In the genomic region with DNA sequence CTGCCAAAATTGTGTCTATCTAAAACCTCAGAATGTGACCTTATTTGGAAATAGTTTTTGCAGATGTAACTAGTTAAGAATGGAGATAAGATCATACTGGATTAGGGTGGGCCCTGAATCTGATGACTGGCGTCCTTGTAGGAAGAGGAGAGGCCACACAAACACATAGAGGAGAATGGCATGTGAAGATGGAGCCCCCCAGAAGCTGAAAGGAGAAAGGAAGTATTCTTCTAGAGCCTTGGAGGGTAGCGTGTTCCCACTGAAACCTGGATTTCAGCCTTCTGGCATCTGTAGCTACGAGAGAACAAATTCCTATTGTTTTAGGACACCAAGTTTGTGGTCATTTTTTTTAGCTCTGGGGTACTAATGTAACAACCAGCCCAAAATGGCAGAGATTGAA, we compare ENCODE assay signal across 1 cellular context.
TF ChIP-seq lines count a peak whose summit lies in the region.

No MANE protein-coding gene starts in this region.

TF ChIP-seq in WTC11, 78 proteins besides CTCF, POLR2A, EP300 and RAD21 (continued from another document):
- TF ChIP-seq, protein P1, sequence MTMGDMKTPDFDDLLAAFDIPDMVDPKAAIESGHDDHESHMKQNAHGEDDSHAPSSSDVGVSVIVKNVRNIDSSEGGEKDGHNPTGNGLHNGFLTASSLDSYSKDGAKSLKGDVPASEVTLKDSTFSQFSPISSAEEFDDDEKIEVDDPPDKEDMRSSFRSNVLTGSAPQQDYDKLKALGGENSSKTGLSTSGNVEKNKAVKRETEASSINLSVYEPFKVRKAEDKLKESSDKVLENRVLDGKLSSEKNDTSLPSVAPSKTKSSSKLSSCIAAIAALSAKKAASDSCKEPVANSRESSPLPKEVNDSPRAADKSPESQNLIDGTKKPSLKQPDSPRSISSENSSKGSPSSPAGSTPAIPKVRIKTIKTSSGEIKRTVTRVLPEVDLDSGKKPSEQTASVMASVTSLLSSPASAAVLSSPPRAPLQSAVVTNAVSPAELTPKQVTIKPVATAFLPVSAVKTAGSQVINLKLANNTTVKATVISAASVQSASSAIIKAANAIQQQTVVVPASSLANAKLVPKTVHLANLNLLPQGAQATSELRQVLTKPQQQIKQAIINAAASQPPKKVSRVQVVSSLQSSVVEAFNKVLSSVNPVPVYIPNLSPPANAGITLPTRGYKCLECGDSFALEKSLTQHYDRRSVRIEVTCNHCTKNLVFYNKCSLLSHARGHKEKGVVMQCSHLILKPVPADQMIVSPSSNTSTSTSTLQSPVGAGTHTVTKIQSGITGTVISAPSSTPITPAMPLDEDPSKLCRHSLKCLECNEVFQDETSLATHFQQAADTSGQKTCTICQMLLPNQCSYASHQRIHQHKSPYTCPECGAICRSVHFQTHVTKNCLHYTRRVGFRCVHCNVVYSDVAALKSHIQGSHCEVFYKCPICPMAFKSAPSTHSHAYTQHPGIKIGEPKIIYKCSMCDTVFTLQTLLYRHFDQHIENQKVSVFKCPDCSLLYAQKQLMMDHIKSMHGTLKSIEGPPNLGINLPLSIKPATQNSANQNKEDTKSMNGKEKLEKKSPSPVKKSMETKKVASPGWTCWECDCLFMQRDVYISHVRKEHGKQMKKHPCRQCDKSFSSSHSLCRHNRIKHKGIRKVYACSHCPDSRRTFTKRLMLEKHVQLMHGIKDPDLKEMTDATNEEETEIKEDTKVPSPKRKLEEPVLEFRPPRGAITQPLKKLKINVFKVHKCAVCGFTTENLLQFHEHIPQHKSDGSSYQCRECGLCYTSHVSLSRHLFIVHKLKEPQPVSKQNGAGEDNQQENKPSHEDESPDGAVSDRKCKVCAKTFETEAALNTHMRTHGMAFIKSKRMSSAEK (CRISPR knock-in tag; IDR thresholded peaks at IDR 0.05; ENCODE audit: borderline replicate concordance), result no peak
- no peak for TF ChIP-seq HMGA2 (CRISPR knock-in tag; IDR thresholded peaks at IDR 0.05)
- TF ChIP-seq ZNF423 (CRISPR knock-in tag; IDR thresholded peaks at IDR 0.05), result no peak
- no peak for TF ChIP-seq NR2C2 (CRISPR knock-in tag; IDR thresholded peaks at IDR 0.05)
- no peak for TF ChIP-seq ZNF232 (CRISPR knock-in tag; IDR thresholded peaks at IDR 0.05)
- TF ChIP-seq SOX15 (CRISPR knock-in tag; IDR thresholded peaks at IDR 0.05), result no peak
- TF ChIP-seq, protein P2, sequence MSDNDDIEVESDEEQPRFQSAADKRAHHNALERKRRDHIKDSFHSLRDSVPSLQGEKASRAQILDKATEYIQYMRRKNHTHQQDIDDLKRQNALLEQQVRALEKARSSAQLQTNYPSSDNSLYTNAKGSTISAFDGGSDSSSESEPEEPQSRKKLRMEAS (CRISPR knock-in tag; IDR thresholded peaks at IDR 0.05), result no peak
- no peak for TF ChIP-seq SMAD3 (CRISPR knock-in tag; IDR thresholded peaks at IDR 0.05; ENCODE audit: borderline replicate concordance)
